ENCODE assay signal across 8 cellular contexts in genomic region chr1:153223040-153223891, GRCh38. TPM values are rescaled to one million over a fixed set of nuclear protein-coding genes. Genes with fewer than 3 reads are reported as not detected.
DNase-seq lines count a peak whose midpoint lies in the region; ATAC-seq, FAIRE-seq and TF ChIP-seq lines count a peak whose summit lies in the region.
"Not testable (repeated sequence)": the region's sequence is repeated elsewhere in the genome, so short reads cannot be mapped to it uniquely, and the experiment has no call there.

No MANE protein-coding gene starts in this region.

- not testable (repeated sequence) for H3K27ac Mint-ChIP-seq in T-helper 17 cell

- H3K4me3 ChIP-seq in adipocyte (ENCODE audit: low read length); heart left ventricle: not testable (repeated sequence)

- peaks cover 33% of the 10 kb centered on the region for H3K27me3 Mint-ChIP-seq in T-helper 17 cell

- intact Hi-C loops in heart left ventricle (cut with DNase I) (loop anchor here in 6 of 10 donors (2.0 to 10.0 kb wide), 6 partner anchors 346 to 568 kb away; partner anchors contain the start of gene SMCP (in 2 of the 6)), posterior cingulate gyrus (cut with DNase I) (loop anchor here (5.0 to 10.0 kb wide), 3 partner anchors 228 to 571 kb away; no protein-coding TSS in a partner anchor)

- ATAC-seq in HG02852 (IDR thresholded peaks at IDR 0.05; ENCODE audit: unreplicated experiment): peak; percentile 61
- ATAC-seq in T-helper 17 cell: peak; percentile 59
- ATAC-seq in heart left ventricle: peak; percentile 75 to 89 (median 78)

- FAIRE-seq in urothelium cell line (lab: Jason Lieb, UNC): peak; percentile 97

- 44 to 47% (median 45%) methylated on average over 15 to 16 of the region's 16 CpGs for WGBS in heart left ventricle, 4 donors

- H3K4me1 Mint-ChIP-seq in T-helper 17 cell: not testable (repeated sequence)

- peak; percentile 21 for DNase-seq in GM10266 (ENCODE audit: extremely low spot score)
- peak; percentile 5 to 46 for DNase-seq in NCI-H1930 (lab: John Stamatoyannopoulos, UW)
- DNase-seq in T-helper 17 cell: peak in 2 of 3 donors; percentile 19 to 40
- DNase-seq in adipocyte (ENCODE audit: low read depth): peak; percentile 58
- DNase-seq in heart left ventricle: peak in 4 of 5 donors; percentile 24 to 63 (median 56)
- DNase-seq in posterior cingulate gyrus: peak; percentile 39 to 96 (median 79)
- peak; percentile 47 for DNase-seq in urothelium cell line (ENCODE audit: low spot score)

- H3K4me1 ChIP-seq in adipocyte (ENCODE audit: control insufficient read depth, insufficient read depth, low read length); heart left ventricle: not testable (repeated sequence)

- not testable (repeated sequence) for H3K36me3 Mint-ChIP-seq in T-helper 17 cell (ENCODE audit: low read depth)

- not testable (repeated sequence) for H3K27ac ChIP-seq in heart left ventricle

- H3K9me3 ChIP-seq in T-helper 17 cell (ENCODE audit: control insufficient read depth, low read length, poor library complexity, severe bottlenecking); adipocyte (ENCODE audit: control insufficient read depth, low read length); heart left ventricle: not testable (repeated sequence)

- TF ChIP-seq POLR2A in heart left ventricle (IDR thresholded peaks at IDR 0.05): not testable (repeated sequence)

- not testable (repeated sequence) for H3K9ac ChIP-seq in adipocyte (ENCODE audit: low read length)

- not testable (repeated sequence) for H3K36me3 ChIP-seq in adipocyte (ENCODE audit: control insufficient read depth, insufficient read depth, low read length, severe bottlenecking); heart left ventricle

- H3K27me3 ChIP-seq in adipocyte (replicated peaks; ENCODE audit: control insufficient read depth, insufficient read depth, low read length) (peaks cover 29% of the 10 kb centered on the region), heart left ventricle (peaks cover 0 to 19% (median 6%) of the 10 kb centered on the region in 9 donors)

- TF ChIP-seq CTCF in GM10266 (IDR thresholded peaks at IDR 0.05; ENCODE audit: control insufficient read depth, insufficient read depth, low read depth, missing control alignments) (peak; percentile 69), heart left ventricle (IDR thresholded peaks at IDR 0.05) (peak; percentile 52 to 75 (median 62))

- H3K4me3 Mint-ChIP-seq in T-helper 17 cell: peak overlapping the region; percentile 69

RNA-seq across cellular contexts. Expression of gene PRR9, which starts 5.9 kb away (rescaled TPM):
- total RNA-seq in T-helper 17 cell: not detected
- 1 to 10 TPM in 1 of 9 donors, not detected in 8; 1.1 TPM for total RNA-seq in heart left ventricle
- not detected for polyA plus RNA-seq in heart left ventricle

RNA-seq across cellular contexts. Expression of gene LELP1, which starts 20.0 kb away (rescaled TPM):
- not detected for total RNA-seq in T-helper 17 cell
- not detected for total RNA-seq in heart left ventricle
- polyA plus RNA-seq in heart left ventricle: not detected

RNA-seq across cellular contexts. Expression of gene LORICRIN, which starts 36.2 kb away (rescaled TPM):
- total RNA-seq in T-helper 17 cell: not detected
- total RNA-seq in heart left ventricle: not detected
- not detected for polyA plus RNA-seq in heart left ventricle

Comparison
In these comparisons a context has a peak if more than half of its experiments do, and no peak if none do; other contexts are left out.
1. DNase-seq: peak in every context shown above with its lines; median percentile 79 in posterior cingulate gyrus; 58 in adipocyte; 56 in heart left ventricle; 47 in urothelium cell line; 30 in T-helper 17 cell; 26 in NCI-H1930; 21 in GM10266.